In genomic region chr9:95382433-95382832, GRCh38 we compare ENCODE assay signal across 1 cellular context.
TF ChIP-seq lines count a peak whose summit lies in the region.

No MANE protein-coding gene starts in this region.

TF ChIP-seq in IMR-90, 13 proteins besides CTCF, POLR2A, EP300 and RAD21 (continued from another document):
- TF ChIP-seq RCOR1 (IDR thresholded peaks at IDR 0.05; ENCODE audit: insufficient replicate concordance, low read length), result no peak
- TF ChIP-seq FOS (IDR thresholded peaks at IDR 0.05; ENCODE audit: low read depth, low read length), result no peak
- no peak for TF ChIP-seq ELK1 (IDR thresholded peaks at IDR 0.05; ENCODE audit: borderline replicate concordance, low read depth, low read length)
